In the genomic region with DNA sequence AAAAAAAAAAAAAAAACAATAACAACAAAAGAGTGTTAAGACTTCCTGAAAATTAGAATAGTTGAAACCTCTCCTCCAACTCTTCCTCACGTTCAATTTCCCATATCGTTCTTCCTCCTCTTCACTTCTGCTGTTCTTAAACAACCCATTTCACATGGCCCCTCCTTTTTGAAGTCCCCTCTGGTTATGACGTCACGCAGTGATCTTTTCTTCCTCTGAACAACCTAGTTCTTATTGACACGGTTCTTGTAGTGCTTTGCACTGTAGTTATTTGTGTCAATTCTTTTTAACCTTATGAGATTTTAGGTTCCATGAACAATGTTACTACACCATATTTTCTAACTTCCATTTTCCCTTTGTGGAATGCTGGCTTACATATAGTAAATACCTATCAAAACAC, we compare ENCODE assay signal across 3 cellular contexts.
TF ChIP-seq lines count a peak whose summit lies in the region.

No MANE protein-coding gene starts in this region.

TF ChIP-seq in GM23338, 12 proteins besides CTCF, POLR2A, EP300 and RAD21 (continued from another document and continues in another):
- TF ChIP-seq, protein P1, sequence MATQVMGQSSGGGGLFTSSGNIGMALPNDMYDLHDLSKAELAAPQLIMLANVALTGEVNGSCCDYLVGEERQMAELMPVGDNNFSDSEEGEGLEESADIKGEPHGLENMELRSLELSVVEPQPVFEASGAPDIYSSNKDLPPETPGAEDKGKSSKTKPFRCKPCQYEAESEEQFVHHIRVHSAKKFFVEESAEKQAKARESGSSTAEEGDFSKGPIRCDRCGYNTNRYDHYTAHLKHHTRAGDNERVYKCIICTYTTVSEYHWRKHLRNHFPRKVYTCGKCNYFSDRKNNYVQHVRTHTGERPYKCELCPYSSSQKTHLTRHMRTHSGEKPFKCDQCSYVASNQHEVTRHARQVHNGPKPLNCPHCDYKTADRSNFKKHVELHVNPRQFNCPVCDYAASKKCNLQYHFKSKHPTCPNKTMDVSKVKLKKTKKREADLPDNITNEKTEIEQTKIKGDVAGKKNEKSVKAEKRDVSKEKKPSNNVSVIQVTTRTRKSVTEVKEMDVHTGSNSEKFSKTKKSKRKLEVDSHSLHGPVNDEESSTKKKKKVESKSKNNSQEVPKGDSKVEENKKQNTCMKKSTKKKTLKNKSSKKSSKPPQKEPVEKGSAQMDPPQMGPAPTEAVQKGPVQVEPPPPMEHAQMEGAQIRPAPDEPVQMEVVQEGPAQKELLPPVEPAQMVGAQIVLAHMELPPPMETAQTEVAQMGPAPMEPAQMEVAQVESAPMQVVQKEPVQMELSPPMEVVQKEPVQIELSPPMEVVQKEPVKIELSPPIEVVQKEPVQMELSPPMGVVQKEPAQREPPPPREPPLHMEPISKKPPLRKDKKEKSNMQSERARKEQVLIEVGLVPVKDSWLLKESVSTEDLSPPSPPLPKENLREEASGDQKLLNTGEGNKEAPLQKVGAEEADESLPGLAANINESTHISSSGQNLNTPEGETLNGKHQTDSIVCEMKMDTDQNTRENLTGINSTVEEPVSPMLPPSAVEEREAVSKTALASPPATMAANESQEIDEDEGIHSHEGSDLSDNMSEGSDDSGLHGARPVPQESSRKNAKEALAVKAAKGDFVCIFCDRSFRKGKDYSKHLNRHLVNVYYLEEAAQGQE (IDR thresholded peaks at IDR 0.05; ENCODE audit: unreplicated experiment): no peak

TF ChIP-seq in HEK293, 187 proteins besides CTCF, POLR2A, EP300 and RAD21:
- TF ChIP-seq, protein P2, sequence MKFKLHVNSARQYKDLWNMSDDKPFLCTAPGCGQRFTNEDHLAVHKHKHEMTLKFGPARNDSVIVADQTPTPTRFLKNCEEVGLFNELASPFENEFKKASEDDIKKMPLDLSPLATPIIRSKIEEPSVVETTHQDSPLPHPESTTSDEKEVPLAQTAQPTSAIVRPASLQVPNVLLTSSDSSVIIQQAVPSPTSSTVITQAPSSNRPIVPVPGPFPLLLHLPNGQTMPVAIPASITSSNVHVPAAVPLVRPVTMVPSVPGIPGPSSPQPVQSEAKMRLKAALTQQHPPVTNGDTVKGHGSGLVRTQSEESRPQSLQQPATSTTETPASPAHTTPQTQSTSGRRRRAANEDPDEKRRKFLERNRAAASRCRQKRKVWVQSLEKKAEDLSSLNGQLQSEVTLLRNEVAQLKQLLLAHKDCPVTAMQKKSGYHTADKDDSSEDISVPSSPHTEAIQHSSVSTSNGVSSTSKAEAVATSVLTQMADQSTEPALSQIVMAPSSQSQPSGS (tag by site-specific recombination; IDR thresholded peaks at IDR 0.05; ENCODE audit: low read depth): 0 out of 2 replicates have a peak, but pooled peaks have one; percentile 37
- TF ChIP-seq, protein P3, sequence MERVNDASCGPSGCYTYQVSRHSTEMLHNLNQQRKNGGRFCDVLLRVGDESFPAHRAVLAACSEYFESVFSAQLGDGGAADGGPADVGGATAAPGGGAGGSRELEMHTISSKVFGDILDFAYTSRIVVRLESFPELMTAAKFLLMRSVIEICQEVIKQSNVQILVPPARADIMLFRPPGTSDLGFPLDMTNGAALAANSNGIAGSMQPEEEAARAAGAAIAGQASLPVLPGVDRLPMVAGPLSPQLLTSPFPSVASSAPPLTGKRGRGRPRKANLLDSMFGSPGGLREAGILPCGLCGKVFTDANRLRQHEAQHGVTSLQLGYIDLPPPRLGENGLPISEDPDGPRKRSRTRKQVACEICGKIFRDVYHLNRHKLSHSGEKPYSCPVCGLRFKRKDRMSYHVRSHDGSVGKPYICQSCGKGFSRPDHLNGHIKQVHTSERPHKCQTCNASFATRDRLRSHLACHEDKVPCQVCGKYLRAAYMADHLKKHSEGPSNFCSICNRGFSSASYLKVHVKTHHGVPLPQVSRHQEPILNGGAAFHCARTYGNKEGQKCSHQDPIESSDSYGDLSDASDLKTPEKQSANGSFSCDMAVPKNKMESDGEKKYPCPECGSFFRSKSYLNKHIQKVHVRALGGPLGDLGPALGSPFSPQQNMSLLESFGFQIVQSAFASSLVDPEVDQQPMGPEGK (tag by site-specific recombination; IDR thresholded peaks at IDR 0.05): no peak

TF ChIP-seq in K562, 482 proteins besides CTCF, POLR2A, EP300 and RAD21 (continued from another document):
- TF ChIP-seq BMI1 (IDR thresholded peaks at IDR 0.05; ENCODE audit: low read length) (no peak), SNIP1 (IDR thresholded peaks at IDR 0.05; ENCODE audit: low read depth) (no peak), ELF4 (CRISPR knock-in tag; IDR thresholded peaks at IDR 0.05) (no peak)
